Comparison of ENCODE assay signal across 8 cellular contexts in genomic region chr16:89171216-89172170, GRCh38. TPM values are rescaled to one million over a fixed set of nuclear protein-coding genes. Genes with fewer than 3 reads are reported as not detected.
DNase-seq lines count a peak whose midpoint lies in the region; TF ChIP-seq lines count a peak whose summit lies in the region.

TSS of gene CDH15 (plus strand) at chr16:89171748. CDS start at chr16:89171832, 84 bp downstream.

- no peak for TF ChIP-seq EP300 in suprapubic skin (IDR thresholded peaks at IDR 0.05)

- no peaks in the 10 kb centered on the region for H3K36me3 Mint-ChIP-seq in activated naive CD4-positive, alpha-beta T cell treated with anti-CD3 and anti-CD28 coated beads for 36 hours (ENCODE audit: low read depth)

- no peak within 1 kb of the TSS for H2AFZ ChIP-seq in osteoblast (ENCODE audit: low read length)

- peaks cover 3% of the 10 kb centered on the region for H3K27me3 Mint-ChIP-seq in activated naive CD4-positive, alpha-beta T cell treated with anti-CD3 and anti-CD28 coated beads for 36 hours (ENCODE audit: low read depth)

- H3K27ac ChIP-seq in osteoblast (ENCODE audit: low read depth, low read length) (no peak within 1 kb of the TSS), suprapubic skin (no peak within 1 kb of the TSS)

- H3K36me3 ChIP-seq in osteoblast (ENCODE audit: insufficient read depth, low read length), result no peaks in the 10 kb centered on the region
- no peaks in the 10 kb centered on the region for H3K36me3 ChIP-seq in suprapubic skin

- DNase-seq in Daoy (ENCODE audit: low read depth) (peak; percentile 95), HFF-Myc (ENCODE audit: extremely low read depth, low read depth) (peak; percentile 70), MV-4-11 (lab: John Stamatoyannopoulos, UW) (peak; percentile 92), SK-MEL-5 (ENCODE audit: low read depth, low spot score) (peak; percentile 90), glomerular visceral epithelial cell (ENCODE audit: extremely low spot score) (peak; percentile 86), osteoblast (ENCODE audit: insufficient read length, low spot score, missing footprints) (peak; percentile 100), suprapubic skin (ENCODE audit: low spot score in 2 of 2) (peak; percentile 92 to 93)
- peak; percentile 96 for DNase-seq in activated naive CD4-positive, alpha-beta T cell treated with anti-CD3 and anti-CD28 coated beads for 36 hours

- no peaks in the 10 kb centered on the region for H4K20me1 ChIP-seq in osteoblast (ENCODE audit: insufficient read depth, low read length)

- H3K4me3 Mint-ChIP-seq in activated naive CD4-positive, alpha-beta T cell treated with anti-CD3 and anti-CD28 coated beads for 36 hours, result peak within 1 kb of the TSS; percentile 63

- H3K9me3 ChIP-seq in osteoblast (ENCODE audit: low read depth, low read length), result no peaks in the 10 kb centered on the region
- no peaks in the 10 kb centered on the region for H3K9me3 ChIP-seq in suprapubic skin

- peaks cover 5% of the 10 kb centered on the region for H3K27me3 ChIP-seq in osteoblast (ENCODE audit: insufficient read depth, low read length)
- peaks cover 54% of the 10 kb centered on the region for H3K27me3 ChIP-seq in suprapubic skin

- intact Hi-C loops in activated naive CD4-positive, alpha-beta T cell treated with anti-CD3 and anti-CD28 coated beads for 36 hours (cut with micrococcal nuclease), result loop anchor here (1.0 to 2.0 kb wide), 6 partner anchors 21 to 435 kb away; partner anchors contain the start of gene SPG7

- WGBS in suprapubic skin, result 11% methylated on average over 20 of the region's 74 CpGs

- CTCF ChIA-PET in activated naive CD4-positive, alpha-beta T cell treated with anti-CD3 and anti-CD28 coated beads for 36 hours (lab: Charles Lee), result interaction anchor here (0.5 to 1.6 kb wide), 4 partner anchors 10 to 434 kb away, joined by 3 to 4 read pairs (median 3); no protein-coding TSS in a partner anchor

- H3K4me1 ChIP-seq in osteoblast (ENCODE audit: insufficient read depth, low read length), result peaks cover 18% of the 10 kb centered on the region
- peaks cover 27% of the 10 kb centered on the region for H3K4me1 ChIP-seq in suprapubic skin

- peak within 1 kb of the TSS; percentile 61 for H3K4me2 ChIP-seq in osteoblast (ENCODE audit: insufficient read depth, low read length)

- H3K4me3 ChIP-seq in HFF-Myc (replicated peaks; ENCODE audit: low read depth, low read length) (no peak within 1 kb of the TSS), osteoblast (ENCODE audit: insufficient read depth, low read length) (peak within 1 kb of the TSS; percentile 47), suprapubic skin (peak within 1 kb of the TSS; percentile 26)

- no peaks in the 10 kb centered on the region for H3K79me2 ChIP-seq in osteoblast (ENCODE audit: insufficient read depth, low read length)

- in situ Hi-C loops in SK-MEL-5 (cut with HindIII; ENCODE audit: low pct_unique_long_range_greater_than_20kb, low sequenced_read_pairs), result no loop called here

- no peaks in the 10 kb centered on the region for H3K9me3 Mint-ChIP-seq in activated naive CD4-positive, alpha-beta T cell treated with anti-CD3 and anti-CD28 coated beads for 36 hours

- TF ChIP-seq CTCF in HFF-Myc (IDR thresholded peaks at IDR 0.05; ENCODE audit: low read depth, low read length, missing control alignments) (no peak), osteoblast (IDR thresholded peaks at IDR 0.05; ENCODE audit: extremely low read depth, low read depth, low read length) (no peak), suprapubic skin (IDR thresholded peaks at IDR 0.05) (no peak)

- no peak within 1 kb of the TSS for H3K27ac Mint-ChIP-seq in activated naive CD4-positive, alpha-beta T cell treated with anti-CD3 and anti-CD28 coated beads for 36 hours

- H3K4me1 Mint-ChIP-seq in activated naive CD4-positive, alpha-beta T cell treated with anti-CD3 and anti-CD28 coated beads for 36 hours (ENCODE audit: low read depth), result peaks cover 9% of the 10 kb centered on the region

- TF ChIP-seq POLR2A in suprapubic skin (IDR thresholded peaks at IDR 0.05), result no peak

RNA-seq across cellular contexts. Expression of gene CDH15, which starts in this region (rescaled TPM):
- not detected in 2 replicates for total RNA-seq in Daoy (2014; rRNA removed; shearing (Covaris generic))
- not detected in 2 replicates for total RNA-seq in SK-MEL-5 (2014; rRNA removed; shearing (Covaris generic))
- not detected in 2 replicates for polyA plus RNA-seq in SK-MEL-5 (2015; cell fraction: cytosol; rRNA removed)
- 1.4 TPM in 1 of 2 replicates, not detected in the other for polyA plus RNA-seq in SK-MEL-5 (2015; cell fraction: nucleus; rRNA removed)
- not detected for total RNA-seq in activated naive CD4-positive, alpha-beta T cell treated with anti-CD3 and anti-CD28 coated beads for 36 hours
- total RNA-seq in osteoblast (1.5 and 2.2 TPM in 2 replicates), suprapubic skin (under 1 TPM in 2 of 4 donors, not detected in 2; 0.16 to 0.48 TPM)

Comparison
In these comparisons a context has a peak if more than half of its experiments do, and no peak if none do; other contexts are left out.
1. Peak in DNase-seq in Daoy; RNA of the gene not detected or under 1 TPM.
2. Peak in DNase-seq in activated naive CD4-positive, alpha-beta T cell treated with anti-CD3 and anti-CD28 coated beads for 36 hours; RNA of the gene not detected or under 1 TPM.
3. Peak in DNase-seq and H3K4me3 ChIP-seq in suprapubic skin; RNA of the gene not detected or under 1 TPM.